ENCODE assay signal across 11 cellular contexts in the genomic region with DNA sequence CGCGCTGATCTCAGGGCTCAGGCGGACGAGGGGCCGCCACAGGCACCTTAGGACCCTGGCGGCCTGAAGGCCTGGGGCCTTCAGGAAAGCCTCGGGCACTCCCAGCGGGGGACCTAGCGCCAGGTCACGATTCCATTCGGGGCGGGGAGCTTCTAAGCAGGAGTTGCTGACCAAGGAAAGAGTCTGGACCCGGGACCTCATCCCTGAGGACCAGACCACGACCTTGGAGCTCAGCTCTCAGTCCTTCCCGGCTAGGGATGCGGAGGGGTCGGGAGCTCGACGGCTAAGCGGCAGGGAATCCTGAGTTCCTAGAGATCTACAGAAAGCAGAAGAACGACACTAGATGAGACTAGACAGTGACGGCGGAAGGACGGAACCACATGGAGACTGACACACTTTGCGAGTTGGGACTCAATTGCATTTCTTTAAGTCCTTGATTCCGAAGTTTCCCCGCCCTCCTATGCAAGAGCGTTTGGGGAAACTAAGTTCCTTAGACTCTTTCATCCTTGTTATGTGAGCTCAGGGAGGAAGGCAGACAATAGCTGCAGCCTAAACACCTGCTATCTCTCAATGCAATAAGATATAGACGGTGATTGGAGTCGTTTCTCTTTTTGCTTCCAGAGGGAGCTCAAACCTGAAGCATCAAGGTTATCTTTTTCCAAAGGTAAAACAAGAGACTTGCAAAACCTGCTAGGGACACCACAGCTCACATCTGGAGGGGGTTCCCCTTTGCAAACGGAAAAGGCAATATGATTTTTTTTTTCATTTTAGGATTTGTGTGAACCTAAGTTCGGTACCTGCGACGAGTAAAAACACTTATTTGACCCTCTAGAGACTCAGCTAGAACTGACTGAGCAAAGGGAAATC. TPM values are rescaled to one million over a fixed set of nuclear protein-coding genes. Genes with fewer than 3 reads are reported as not detected.
DNase-seq lines count a peak whose midpoint lies in the region; ATAC-seq lines count a peak whose summit lies in the region.
"Had no signal": no experiment of that assay in that cellular context is flagged by ENCODE, and none has a peak within 500 bp of the region (broad histone marks: within the 10 kb centered on the region; RNA-seq: fewer than 3 reads in every experiment).

No MANE protein-coding gene starts in this region.

- peak overlapping the region; percentile 36; the same call in 1 of the 2 replicates for H3K4me3 ChIP-seq in iPS DF 6.9 (ENCODE audit: low read length)

- peaks cover 71% of the 10 kb centered on the region for H3K27me3 ChIP-seq in iPS DF 6.9 (ENCODE audit: control insufficient read depth, insufficient read depth, low read length)

- H3K9me3 Mint-ChIP-seq in IgD-negative memory B cell = peaks cover 0 to 6% (median 0%) of the 10 kb centered on the region in 3 donors

- ATAC-seq in HG03159 (IDR thresholded peaks at IDR 0.05; ENCODE audit: unreplicated experiment) (no peak), HG02759 (IDR thresholded peaks at IDR 0.05; ENCODE audit: unreplicated experiment) (no peak)

- H3K4me1 Mint-ChIP-seq in IgD-negative memory B cell = peaks cover 6 to 17% (median 9%) of the 10 kb centered on the region in 3 donors

- no peaks in the 10 kb centered on the region for H3K9me3 ChIP-seq in iPS DF 6.9 (ENCODE audit: control insufficient read depth, insufficient read depth, low read length)
- H3K9me3 ChIP-seq: thyroid gland had no signal

- no peaks in the 10 kb centered on the region for H3K36me3 ChIP-seq in iPS DF 6.9 (ENCODE audit: control insufficient read depth, insufficient read depth, low read length)
- H3K36me3 ChIP-seq: thyroid gland had no signal

- peak; percentile 3 for DNase-seq in NCI-H748 (lab: John Stamatoyannopoulos, UW; ENCODE audit: unreplicated experiment)
- no peak for DNase-seq in NCI-H748 treated with DMSO at 0.1 percent for 48 hours (lab: John Stamatoyannopoulos, UW)
- no peak for DNase-seq in iPS DF 6.9 (ENCODE audit: low read depth, low spot score)
- peak; percentile 34 for DNase-seq in retina
- no peak for DNase-seq in H4 (ENCODE audit: low spot score)
- DNase-seq: NCI-H2107, RPMI8226, thyroid gland had no signal

- no peak overlapping the region for H3K27ac ChIP-seq in iPS DF 6.9 (ENCODE audit: low read length)

- H3K4me1 ChIP-seq in iPS DF 6.9 (ENCODE audit: control insufficient read depth, insufficient read depth, low read length) = peaks cover 4% of the 10 kb centered on the region

- WGBS in iPS DF 6.9 (ENCODE audit: insufficient coverage, insufficient read length) = no CpG with 5 or more reads among the region's 34 CpGs

- peaks cover 71% of the 10 kb centered on the region for H3K27me3 Mint-ChIP-seq in IgD-negative memory B cell

- H3K4me3 Mint-ChIP-seq in IgD-negative memory B cell = peak overlapping the region; percentile 7 to 79 (median 48)

- H3K36me3 Mint-ChIP-seq in IgD-negative memory B cell = no peaks in the 10 kb centered on the region

- peak overlapping the region; percentile 90 to 96 (median 95) for H3K27ac Mint-ChIP-seq in IgD-negative memory B cell

RNA-seq across cellular contexts. Expression of gene NR2F1-AS1, which starts 9.7 kb away (rescaled TPM):
- not detected for polyA plus RNA-seq in IgD-negative memory B cell
- total RNA-seq in H4 (2014; rRNA removed; shearing (Covaris generic)) = 5.2 and 10.4 TPM in 2 replicates

RNA-seq across cellular contexts. Expression of gene NR2F1, which starts 11.7 kb away (rescaled TPM):
- polyA plus RNA-seq in IgD-negative memory B cell = not detected
- 6.5 and 10.3 TPM in 2 replicates for total RNA-seq in H4 (2014; rRNA removed; shearing (Covaris generic))

Comparison
In these comparisons a context has a peak if more than half of its experiments do, and no peak if none do; other contexts are left out.
1. DNase-seq: peak in NCI-H748 (single experiment) and retina (single experiment); none in NCI-H748 treated with DMSO at 0.1 percent for 48 hours (single experiment), iPS DF 6.9 (single experiment) and H4 (single experiment).